4 cellular contexts compared by ENCODE assay signal in the genomic region with DNA sequence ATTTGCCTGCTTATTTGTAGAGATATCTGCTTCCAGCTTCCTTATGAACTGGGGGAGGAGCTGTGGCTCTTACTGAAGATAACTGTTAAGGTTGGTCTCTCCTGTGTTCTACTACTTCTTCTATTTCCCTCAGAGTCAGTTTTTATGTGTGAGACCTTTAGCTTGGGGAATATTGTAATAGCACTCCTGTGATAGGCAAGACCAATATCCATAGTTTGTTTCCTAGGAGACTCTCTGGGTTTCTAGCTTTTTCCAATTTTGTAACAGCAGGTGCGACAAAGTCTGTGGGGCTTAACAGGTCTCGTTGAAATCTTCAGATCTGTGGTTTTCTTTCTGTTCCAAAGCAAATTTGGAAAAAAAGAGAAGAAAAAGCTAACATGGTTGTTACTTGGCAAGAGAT. TPM values are rescaled to one million over a fixed set of nuclear protein-coding genes. Genes with fewer than 3 reads are reported as not detected.
"Had no signal": no experiment of that assay in that cellular context is flagged by ENCODE, and none has a peak within 500 bp of the region (broad histone marks: within the 10 kb centered on the region; RNA-seq: fewer than 3 reads in every experiment).

A gene with protein sequence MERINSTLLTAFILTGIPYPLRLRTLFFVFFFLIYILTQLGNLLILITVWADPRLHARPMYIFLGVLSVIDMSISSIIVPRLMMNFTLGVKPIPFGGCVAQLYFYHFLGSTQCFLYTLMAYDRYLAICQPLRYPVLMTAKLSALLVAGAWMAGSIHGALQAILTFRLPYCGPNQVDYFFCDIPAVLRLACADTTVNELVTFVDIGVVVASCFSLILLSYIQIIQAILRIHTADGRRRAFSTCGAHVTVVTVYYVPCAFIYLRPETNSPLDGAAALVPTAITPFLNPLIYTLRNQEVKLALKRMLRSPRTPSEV (minus strand): TSS at position 101 of the 400 bp plus-strand sequence. CDS start 9,332 bp downstream, outside the sequence.

- ATAC-seq: GM12878 had no signal

- DNase-seq: GDM1, GF-D8 had no signal

- H3K4me3 ChIP-seq: GM12878 had no signal

RNA-seq across cellular contexts. Expression of the gene that starts here (rescaled TPM):
- total RNA-seq: G401, GM12878 had no signal
- polyA plus RNA-seq: GM12878 had no signal
